ENCODE assay signal across 19 cellular contexts in genomic region chr10:127905623-127906261, GRCh38. TPM values are rescaled to one million over a fixed set of nuclear protein-coding genes. Genes with fewer than 3 reads are reported as not detected.
DNase-seq lines count a peak whose midpoint lies in the region; ATAC-seq and TF ChIP-seq lines count a peak whose summit lies in the region.
"Had no signal": no experiment of that assay in that cellular context is flagged by ENCODE, and none has a peak within 500 bp of the region (broad histone marks: within the 10 kb centered on the region; RNA-seq: fewer than 3 reads in every experiment).

No MANE protein-coding gene starts in this region.

- peaks cover 31 to 56% of the 10 kb centered on the region in 2 donors for H3K27me3 Mint-ChIP-seq in CD8-positive, alpha-beta memory T cell
- H3K27me3 Mint-ChIP-seq in dendritic cell treated with granulocyte-macrophage colony-stimulating factor and Interleukin-4, amounts not matched to agents 40 ng/mL and 50 ng/mL, for 4 days = peaks cover 5% of the 10 kb centered on the region
- peaks cover 13 to 41% (median 38%) of the 10 kb centered on the region in 5 donors for H3K27me3 Mint-ChIP-seq in naive thymus-derived CD8-positive, alpha-beta T cell
- peaks cover 43% of the 10 kb centered on the region for H3K27me3 Mint-ChIP-seq in stimulated activated memory B cell treated with anti-CD40 and anti-IgM and Interleukin-4, amounts not matched to agents 10 μg/mL and 1 μg/mL and 100 μg/mL, for 72 hours

- ATAC-seq in naive thymus-derived CD8-positive, alpha-beta T cell = no peak
- no peak for ATAC-seq in GM19452 (IDR thresholded peaks at IDR 0.05; ENCODE audit: unreplicated experiment)
- ATAC-seq in stimulated activated memory B cell treated with anti-CD40 and anti-IgM and Interleukin-4, amounts not matched to agents 10 μg/mL and 1 μg/mL and 100 μg/mL, for 72 hours = no peak

- no peaks in the 10 kb centered on the region for H3K4me1 Mint-ChIP-seq in CD8-positive, alpha-beta memory T cell
- peaks cover 48% of the 10 kb centered on the region for H3K4me1 Mint-ChIP-seq in dendritic cell treated with granulocyte-macrophage colony-stimulating factor and Interleukin-4, amounts not matched to agents 40 ng/mL and 50 ng/mL, for 4 days (ENCODE audit: low read depth)
- peaks cover 0 to 7% (median 1%) of the 10 kb centered on the region in 4 donors for H3K4me1 Mint-ChIP-seq in naive thymus-derived CD8-positive, alpha-beta T cell
- peaks cover 7% of the 10 kb centered on the region for H3K4me1 Mint-ChIP-seq in stimulated activated memory B cell treated with anti-CD40 and anti-IgM and Interleukin-4, amounts not matched to agents 10 μg/mL and 1 μg/mL and 100 μg/mL, for 72 hours

- no peaks in the 10 kb centered on the region for H3K9me3 ChIP-seq in BLaER1
- no peaks in the 10 kb centered on the region for H3K9me3 ChIP-seq in CD8-positive, alpha-beta memory T cell (ENCODE audit: low read length)
- no peaks in the 10 kb centered on the region for H3K9me3 ChIP-seq in stomach
- H3K9me3 ChIP-seq: adrenal gland had no signal

- H3K4me1 ChIP-seq in BLaER1 (peaks cover 27% of the 10 kb centered on the region), stomach (peaks cover 14 to 40% (median 28%) of the 10 kb centered on the region in 4 donors)
- no peaks in the 10 kb centered on the region for H3K4me1 ChIP-seq in CD8-positive, alpha-beta memory T cell (ENCODE audit: insufficient read depth, low read length)
- H3K4me1 ChIP-seq: parathyroid adenoma had no signal

- no peaks in the 10 kb centered on the region for H3K9me3 Mint-ChIP-seq in CD8-positive, alpha-beta memory T cell
- H3K9me3 Mint-ChIP-seq in dendritic cell treated with granulocyte-macrophage colony-stimulating factor and Interleukin-4, amounts not matched to agents 40 ng/mL and 50 ng/mL, for 4 days = no peaks in the 10 kb centered on the region
- H3K9me3 Mint-ChIP-seq in naive thymus-derived CD8-positive, alpha-beta T cell = peaks cover 0 to 4% (median 0%) of the 10 kb centered on the region in 9 donors
- no peaks in the 10 kb centered on the region for H3K9me3 Mint-ChIP-seq in stimulated activated memory B cell treated with anti-CD40 and anti-IgM and Interleukin-4, amounts not matched to agents 10 μg/mL and 1 μg/mL and 100 μg/mL, for 72 hours
- H3K9me3 Mint-ChIP-seq: activated T-cell treated with anti-CD3 and anti-CD28 coated beads, Interleukin-2, amount 50 U/mL, for 72 hours had no signal

- no peak for TF ChIP-seq EP300 in stomach (IDR thresholded peaks at IDR 0.05)

- no peak for TF ChIP-seq CTCF in stomach (IDR thresholded peaks at IDR 0.05)

- CTCF ChIA-PET in CD8-positive, alpha-beta memory T cell (lab: Charles Lee) = interaction anchor here (1.1 to 2.2 kb wide), 4 partner anchors 106 to 165 kb away, joined by 3 to 16 read pairs (median 8); no protein-coding TSS in a partner anchor

- intact Hi-C loops in dendritic cell treated with granulocyte-macrophage colony-stimulating factor and Interleukin-4, amounts not matched to agents 40 ng/mL and 50 ng/mL, for 4 days (cut with micrococcal nuclease) = loop anchor here (5.0 kb wide), 2 partner anchors 33 to 247 kb away; no protein-coding TSS in a partner anchor
- intact Hi-C loops in stomach (cut with DNase I; ENCODE audit: low total_unique reads) = loop anchor here (5.0 kb wide), 1 partner anchor 102 kb away; no protein-coding TSS in a partner anchor

- H3K4me3 ChIP-seq in BLaER1 (no peak overlapping the region), stomach (no peak overlapping the region)
- no peak overlapping the region for H3K4me3 ChIP-seq in CD8-positive, alpha-beta memory T cell (ENCODE audit: low read length)
- H3K4me3 ChIP-seq: adrenal gland, cardiac muscle cell had no signal

- TF ChIP-seq POLR2A in stomach (IDR thresholded peaks at IDR 0.05) = no peak

- DNase-seq in CD8-positive, alpha-beta memory T cell = no peak
- DNase-seq in naive thymus-derived CD8-positive, alpha-beta T cell = no peak
- DNase-seq in NCI-H1436 (lab: John Stamatoyannopoulos, UW) = no peak
- no peak for DNase-seq in stomach
- DNase-seq: activated T-cell treated with anti-CD3 and anti-CD28 coated beads, Interleukin-2, amount 50 U/mL, for 72 hours; KBM-7; midbrain; NCI-H2029 treated with DMSO at 0.1 percent for 48 hours; Right ventricle myocardium superior; stimulated activated CD4-positive, alpha-beta T cell treated with anti-CD3 and anti-CD28 coated beads, Interleukin-4, amount 100 ng/mL, for 24 hours; T-helper 2 cell had no signal

- H3K4me3 Mint-ChIP-seq in CD8-positive, alpha-beta memory T cell = peak overlapping the region in 5 of 7 donors; percentile 16 to 57 (median 31)
- no peak overlapping the region for H3K4me3 Mint-ChIP-seq in dendritic cell treated with granulocyte-macrophage colony-stimulating factor and Interleukin-4, amounts not matched to agents 40 ng/mL and 50 ng/mL, for 4 days
- peak overlapping the region; percentile 21 to 83 (median 57) for H3K4me3 Mint-ChIP-seq in naive thymus-derived CD8-positive, alpha-beta T cell
- H3K4me3 Mint-ChIP-seq in stimulated activated memory B cell treated with anti-CD40 and anti-IgM and Interleukin-4, amounts not matched to agents 10 μg/mL and 1 μg/mL and 100 μg/mL, for 72 hours = no peak overlapping the region

- H3K36me3 ChIP-seq in BLaER1 = no peaks in the 10 kb centered on the region
- H3K36me3 ChIP-seq in CD8-positive, alpha-beta memory T cell (ENCODE audit: insufficient read depth, low read length) = no peaks in the 10 kb centered on the region
- no peaks in the 10 kb centered on the region for H3K36me3 ChIP-seq in stomach
- H3K36me3 ChIP-seq: adrenal gland, cardiac muscle cell had no signal

- H3K27me3 ChIP-seq in BLaER1 (peaks cover 30% of the 10 kb centered on the region), stomach (peaks cover 0 to 19% (median 0%) of the 10 kb centered on the region in 3 donors)
- peaks cover 11% of the 10 kb centered on the region for H3K27me3 ChIP-seq in CD8-positive, alpha-beta memory T cell (ENCODE audit: insufficient read depth, low read length, poor library complexity, severe bottlenecking)
- H3K27me3 ChIP-seq: adrenal gland had no signal

- no peak overlapping the region for H3K9ac ChIP-seq in BLaER1
- H3K9ac ChIP-seq: parathyroid adenoma had no signal

- POLR2A ChIA-PET in CD8-positive, alpha-beta memory T cell (lab: Charles Lee) = no interaction called here
- POLR2A ChIA-PET in naive thymus-derived CD8-positive, alpha-beta T cell (lab: Charles Lee) = no interaction called here

- H4K20me1 ChIP-seq in BLaER1 = no peaks in the 10 kb centered on the region

- no peak overlapping the region for H3K27ac Mint-ChIP-seq in CD8-positive, alpha-beta memory T cell
- peak overlapping the region; percentile 41 for H3K27ac Mint-ChIP-seq in dendritic cell treated with granulocyte-macrophage colony-stimulating factor and Interleukin-4, amounts not matched to agents 40 ng/mL and 50 ng/mL, for 4 days
- peak overlapping the region in 2 of 10 donors; percentile 53 to 55 for H3K27ac Mint-ChIP-seq in naive thymus-derived CD8-positive, alpha-beta T cell
- no peak overlapping the region for H3K27ac Mint-ChIP-seq in stimulated activated memory B cell treated with anti-CD40 and anti-IgM and Interleukin-4, amounts not matched to agents 10 μg/mL and 1 μg/mL and 100 μg/mL, for 72 hours
- H3K27ac Mint-ChIP-seq: activated T-cell treated with anti-CD3 and anti-CD28 coated beads, Interleukin-2, amount 50 U/mL, for 72 hours had no signal

- 83 to 86% (median 85%) methylated on average over 14 of the region's 14 CpGs for WGBS in stomach, 5 donors

- H3K27ac ChIP-seq in BLaER1 = no peak overlapping the region; the same call in 1 of the 2 replicates
- no peak overlapping the region for H3K27ac ChIP-seq in CD8-positive, alpha-beta memory T cell (ENCODE audit: low read depth, low read length)
- peak overlapping the region in 2 of 5 donors; percentile 80 to 89 for H3K27ac ChIP-seq in stomach
- H3K27ac ChIP-seq: cardiac muscle cell, parathyroid adenoma had no signal

- no peaks in the 10 kb centered on the region for H3K36me3 Mint-ChIP-seq in CD8-positive, alpha-beta memory T cell
- no peaks in the 10 kb centered on the region for H3K36me3 Mint-ChIP-seq in dendritic cell treated with granulocyte-macrophage colony-stimulating factor and Interleukin-4, amounts not matched to agents 40 ng/mL and 50 ng/mL, for 4 days (ENCODE audit: low read depth)
- no peaks in the 10 kb centered on the region for H3K36me3 Mint-ChIP-seq in naive thymus-derived CD8-positive, alpha-beta T cell
- no peaks in the 10 kb centered on the region for H3K36me3 Mint-ChIP-seq in stimulated activated memory B cell treated with anti-CD40 and anti-IgM and Interleukin-4, amounts not matched to agents 10 μg/mL and 1 μg/mL and 100 μg/mL, for 72 hours

- peak overlapping the region; percentile 99 for H3K4me2 ChIP-seq in BLaER1

RNA-seq across cellular contexts. Expression of gene PTPRE, which starts 1.2 kb away (rescaled TPM):
- total RNA-seq in CD8-positive, alpha-beta memory T cell = 10 to 100 TPM; 25.2 to 29.5 TPM
- polyA plus RNA-seq in CD8-positive, alpha-beta memory T cell = 26.0 TPM
- total RNA-seq in naive thymus-derived CD8-positive, alpha-beta T cell = 10 to 100 TPM; 24.1 to 29.5 TPM
- 10 to 100 TPM in 2 of 3 donors, 1 to 10 TPM in 1; 7.8 to 17.6 (median 16.2) TPM for polyA plus RNA-seq in naive thymus-derived CD8-positive, alpha-beta T cell
- 10 to 100 TPM in 4 of 5 donors, 1 to 10 TPM in 1; 5.5 to 26.4 (median 13.2) TPM for total RNA-seq in stomach
- 1 to 10 TPM; 4.0 to 5.0 (median 4.4) TPM for polyA plus RNA-seq in stomach

RNA-seq across cellular contexts. Expression of gene CLRN3, which starts 13.0 kb away (rescaled TPM):
- not detected for total RNA-seq in CD8-positive, alpha-beta memory T cell
- not detected for polyA plus RNA-seq in CD8-positive, alpha-beta memory T cell
- not detected for total RNA-seq in naive thymus-derived CD8-positive, alpha-beta T cell
- polyA plus RNA-seq in naive thymus-derived CD8-positive, alpha-beta T cell = not detected
- 10 to 100 TPM in 1 of 5 donors, 1 to 10 TPM in 1, not detected in 3; 1.7 to 15.4 TPM for total RNA-seq in stomach
- polyA plus RNA-seq in stomach = under 1 TPM in 1 of 3 donors, not detected in 2; 0.25 TPM
- total RNA-seq: activated T-cell treated with anti-CD3 and anti-CD28 coated beads, Interleukin-2, amount 50 U/mL, for 72 hours; cardiac muscle cell; Right ventricle myocardium superior had no signal
- polyA plus RNA-seq: adrenal gland, cardiac muscle cell, keratinocyte had no signal

Comparison
In these comparisons a context has a peak if more than half of its experiments do, and no peak if none do; other contexts are left out.
1. H3K4me3 Mint-ChIP-seq: peak in CD8-positive, alpha-beta memory T cell (5 of 7) and naive thymus-derived CD8-positive, alpha-beta T cell (10 of 10); none in dendritic cell treated with granulocyte-macrophage colony-stimulating factor and Interleukin-4, amounts not matched to agents 40 ng/mL and 50 ng/mL, for 4 days (single experiment) and stimulated activated memory B cell treated with anti-CD40 and anti-IgM and Interleukin-4, amounts not matched to agents 10 μg/mL and 1 μg/mL and 100 μg/mL, for 72 hours (single experiment).